Comparison of ENCODE assay signal across 11 cellular contexts in the genomic region with DNA sequence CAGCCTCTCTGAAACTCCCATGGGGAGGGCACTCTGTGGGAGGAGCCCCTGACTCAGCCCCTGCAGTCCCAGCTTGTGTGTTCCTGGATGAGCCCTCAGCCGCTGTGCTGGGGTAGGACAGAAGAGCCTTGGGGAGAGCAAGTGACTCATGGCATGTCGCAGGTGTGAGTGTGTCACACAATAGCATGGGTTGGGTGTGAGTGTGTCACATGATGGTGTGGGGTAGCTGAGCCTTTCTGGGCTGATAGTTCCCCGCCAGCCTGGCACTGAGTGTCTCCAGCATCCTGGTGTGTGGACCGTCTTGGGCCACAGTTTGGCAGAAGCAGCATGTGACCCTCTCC.
"Had no signal": no experiment of that assay in that cellular context is flagged by ENCODE, and none has a peak within 500 bp of the region (broad histone marks: within the 10 kb centered on the region; RNA-seq: fewer than 3 reads in every experiment).

No MANE protein-coding gene starts in this region.

- ATAC-seq: activated CD4-positive, CD25-positive, alpha-beta regulatory T cell treated with anti-CD3 and anti-CD28 coated beads, Interleukin-2, amount 50 U/mL, for 24 hours; naive thymus-derived CD8-positive, alpha-beta T cell; sciatic nerve had no signal

- DNase-seq: activated CD4-positive, alpha-beta T cell treated with anti-CD3 and anti-CD28 coated beads, Interleukin-2, amount 50 U/mL, for 48 hours; anterior cingulate cortex; stimulated activated CD4-positive, alpha-beta T cell treated with anti-CD3 and anti-CD28 coated beads, Interleukin-12 subunit alpha, Interleukin-12 subunit beta, amount 100 ng/mL, for 4 hours; stimulated activated naive CD4-positive, alpha-beta T cell; substantia nigra; trophoblast cell had no signal

- H3K27me3 ChIP-seq: breast epithelium had no signal

- H3K4me3 ChIP-seq: breast epithelium, lung had no signal

- H3K9me3 ChIP-seq: breast epithelium had no signal

- H3K27ac ChIP-seq: breast epithelium had no signal

- H3K4me1 ChIP-seq: breast epithelium had no signal
